9 cellular contexts compared by ENCODE assay signal in the genomic region with DNA sequence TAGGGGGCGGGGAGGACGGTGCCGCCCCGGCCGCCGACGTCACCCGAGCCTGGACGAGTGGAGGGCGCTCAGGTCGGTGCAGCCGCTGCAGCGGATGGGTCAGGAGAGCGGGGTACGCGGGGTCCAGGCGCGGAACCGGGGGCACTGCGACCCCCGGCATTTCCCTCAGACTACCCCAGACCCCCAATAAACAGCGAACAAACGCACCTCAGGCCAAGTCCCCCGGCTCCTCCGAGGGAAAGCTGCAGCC.
DNase-seq lines count a peak whose midpoint lies in the region; ATAC-seq and TF ChIP-seq lines count a peak whose summit lies in the region.
"Had no signal": no experiment of that assay in that cellular context is flagged by ENCODE, and none has a peak within 500 bp of the region (broad histone marks: within the 10 kb centered on the region; RNA-seq: fewer than 3 reads in every experiment).

No MANE protein-coding gene starts in this region.

- H3K9ac ChIP-seq in PC-3 (ENCODE audit: low read length) (peak overlapping the region; percentile 73), endocrine pancreas (ENCODE audit: control insufficient read depth, insufficient read depth, low read length) (peak overlapping the region; percentile 71)

- H3K36me3 Mint-ChIP-seq in activated T-cell treated with anti-CD3 and anti-CD28 coated beads, Interleukin-2, amount 50 U/mL, for 24 hours (ENCODE audit: low read depth): peaks cover 29% of the 10 kb centered on the region
- H3K36me3 Mint-ChIP-seq in natural killer cell: no peaks in the 10 kb centered on the region

- peak overlapping the region; percentile 91 for H2AFZ ChIP-seq in PC-3 (ENCODE audit: low read length)

- no peaks in the 10 kb centered on the region for H3K9me3 Mint-ChIP-seq in activated T-cell treated with anti-CD3 and anti-CD28 coated beads, Interleukin-2, amount 50 U/mL, for 24 hours
- H3K9me3 Mint-ChIP-seq in natural killer cell: no peaks in the 10 kb centered on the region

- 0 out of 2 replicates have a peak, but pooled peaks cover 4% of the 10 kb centered on the region for H3K79me2 ChIP-seq in PC-3 (ENCODE audit: low read length)

- H3K4me1 ChIP-seq in PC-3 (ENCODE audit: insufficient read depth, low read length): peaks cover 29% of the 10 kb centered on the region
- H3K4me1 ChIP-seq in endocrine pancreas (ENCODE audit: control insufficient read depth, insufficient read depth, low read length): no peaks in the 10 kb centered on the region

- H3K9me2 ChIP-seq in PC-3 (replicated peaks; ENCODE audit: low read length): no peaks in the 10 kb centered on the region

- peak overlapping the region; percentile 92 for H3K27ac Mint-ChIP-seq in activated T-cell treated with anti-CD3 and anti-CD28 coated beads, Interleukin-2, amount 50 U/mL, for 24 hours
- H3K27ac Mint-ChIP-seq in natural killer cell: peak overlapping the region; percentile 90 to 96

- H3K4me3 ChIP-seq in PC-3 (ENCODE audit: low read length) (peak overlapping the region; percentile 84), endocrine pancreas (ENCODE audit: control insufficient read depth, insufficient read depth, low read length) (no peak overlapping the region)

- H3K4me1 Mint-ChIP-seq in activated T-cell treated with anti-CD3 and anti-CD28 coated beads, Interleukin-2, amount 50 U/mL, for 24 hours (ENCODE audit: low read depth): peaks cover 68% of the 10 kb centered on the region
- peaks cover 53 to 68% of the 10 kb centered on the region in 2 donors for H3K4me1 Mint-ChIP-seq in natural killer cell

- POLR2A ChIA-PET in PC-3 (lab: Charles Lee; ENCODE audit: unreplicated experiment): no interaction called here

- H3K27me3 ChIP-seq in PC-3 (ENCODE audit: low read length) (no peaks in the 10 kb centered on the region), endocrine pancreas (ENCODE audit: control insufficient read depth, insufficient read depth, low read length) (no peaks in the 10 kb centered on the region)

- H3K4me3 Mint-ChIP-seq in activated T-cell treated with anti-CD3 and anti-CD28 coated beads, Interleukin-2, amount 50 U/mL, for 24 hours: peak overlapping the region; percentile 86
- peak overlapping the region; percentile 98 for H3K4me3 Mint-ChIP-seq in natural killer cell

- TF ChIP-seq CTCF in PC-3 (conservative IDR thresholded peaks at IDR 0.05; ENCODE audit: low read depth, low read length) (no peak), natural killer cell (IDR thresholded peaks at IDR 0.05) (no peak)

- H3K9me3 ChIP-seq in PC-3 (ENCODE audit: low read length): no peaks in the 10 kb centered on the region
- H3K9me3 ChIP-seq in endocrine pancreas (ENCODE audit: control insufficient read depth, low read length): no peaks in the 10 kb centered on the region

- no peak for DNase-seq in activated T-cell treated with anti-CD3 and anti-CD28 coated beads, Interleukin-2, amount 50 U/mL, for 24 hours
- no peak for DNase-seq in activated T-cell treated with anti-CD3 and anti-CD28 coated beads, Interleukin-2, amount 50 U/mL, for 1 hour
- peak; percentile 33 for DNase-seq in PC-3
- no peak for DNase-seq in natural killer cell
- no peak for DNase-seq in NCI-H2107 (lab: John Stamatoyannopoulos, UW)
- no peak for DNase-seq in cerebellar cortex (ENCODE audit: low spot score)
- DNase-seq in D341Med (ENCODE audit: low spot score): no peak

- H3K36me3 ChIP-seq in PC-3 (ENCODE audit: low read depth, low read length): no peaks in the 10 kb centered on the region
- no peaks in the 10 kb centered on the region for H3K36me3 ChIP-seq in endocrine pancreas (ENCODE audit: control insufficient read depth, insufficient read depth, low read length)

- no TSS peak for BruUV-seq in PC-3 (replicated peaks; lab: Mats Ljungman, UMichigan)

- peak overlapping the region; percentile 97 for H3K4me2 ChIP-seq in PC-3 (ENCODE audit: low read length)

- ATAC-seq in PC-3 (peak; percentile 58), natural killer cell (peak; percentile 19 to 31 (median 23))

- intact Hi-C loops in PC-3 (cut with micrococcal nuclease): loop anchor here (1.0 to 10.0 kb wide), 2 partner anchors 99 to 126 kb away; no protein-coding TSS in a partner anchor
- intact Hi-C loops in natural killer cell (cut with micrococcal nuclease): loop anchor here (2.0 to 10.0 kb wide), 3 partner anchors 17 to 51 kb away; no protein-coding TSS in a partner anchor

- CTCF ChIA-PET in PC-3 (lab: Charles Lee): interaction anchor here (0.7 kb wide), 1 partner anchor 765 kb away, joined by 3 read pairs; no protein-coding TSS in a partner anchor

- H4K20me1 ChIP-seq in PC-3 (ENCODE audit: low read length): no peaks in the 10 kb centered on the region

- peak overlapping the region; percentile 21; the same call in 1 of the 2 replicates for H3K27ac ChIP-seq in PC-3 (ENCODE audit: low read length)
- H3K27ac ChIP-seq: epithelial cell of prostate had no signal

- H3F3A ChIP-seq in PC-3 (ENCODE audit: low read length, unreplicated experiment): no peaks in the 10 kb centered on the region

- H3K27me3 Mint-ChIP-seq in activated T-cell treated with anti-CD3 and anti-CD28 coated beads, Interleukin-2, amount 50 U/mL, for 24 hours: no peaks in the 10 kb centered on the region
- no peaks in the 10 kb centered on the region for H3K27me3 Mint-ChIP-seq in natural killer cell (ENCODE audit: low read depth in 2 of 2)
